Comparison of ENCODE assay signal across 28 cellular contexts in the genomic region with DNA sequence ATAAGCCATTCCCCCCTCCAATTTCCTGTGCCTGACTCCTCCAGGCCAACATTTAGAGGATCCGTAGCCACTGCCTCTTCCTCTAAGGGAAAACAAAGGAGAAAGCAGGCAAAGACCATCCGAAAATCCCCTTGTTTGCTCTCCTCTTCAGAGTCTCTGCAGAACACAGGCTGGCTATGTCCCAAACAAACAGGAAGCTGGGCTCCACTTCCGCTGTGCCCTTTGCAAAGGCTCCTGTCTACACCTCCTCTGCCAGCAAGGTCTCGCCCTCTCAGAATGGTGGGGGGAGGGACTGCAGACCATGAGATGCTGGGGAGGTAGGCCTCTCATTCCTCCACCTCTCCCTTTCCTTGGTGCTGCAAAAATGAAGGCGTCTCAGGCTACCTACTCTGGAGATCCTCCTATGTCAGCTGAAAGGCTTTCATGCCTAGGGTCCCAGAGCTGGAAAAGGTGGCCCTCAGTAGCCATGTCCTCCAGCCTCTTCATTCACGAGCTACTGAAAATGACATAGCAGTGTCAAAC.
DNase-seq lines count a peak whose midpoint lies in the region; ATAC-seq and TF ChIP-seq lines count a peak whose summit lies in the region.
"Had no signal": no experiment of that assay in that cellular context is flagged by ENCODE, and none has a peak within 500 bp of the region (broad histone marks: within the 10 kb centered on the region; RNA-seq: fewer than 3 reads in every experiment).

No MANE protein-coding gene starts in this region.

- H3K27ac ChIP-seq in GM23338 (ENCODE audit: low read depth): no peak overlapping the region
- H3K27ac ChIP-seq in CD4-positive, alpha-beta T cell (ENCODE audit: low read depth, low read length): no peak overlapping the region
- H3K27ac ChIP-seq: C4-2B, gastroesophageal sphincter, GM23248, left ventricle myocardium inferior, parathyroid adenoma, Peyer's patch, SJSA1, testis, uterus had no signal

- H3K4me3 ChIP-seq in Caco-2 (ENCODE audit: low read depth, low read length) (no peak overlapping the region), GM23338 (no peak overlapping the region)
- H3K4me3 ChIP-seq: gastroesophageal sphincter, GM23248, left ventricle myocardium inferior, Peyer's patch, SJSA1, testis, uterus had no signal

- CTCF ChIA-PET in Caco-2 (lab: Charles Lee): interaction anchor here (0.6 to 1.5 kb wide), 5 partner anchors 13 to 39 kb away, joined by 3 to 5 read pairs (median 3); no protein-coding TSS in a partner anchor
- CTCF ChIA-PET in CD4-positive, alpha-beta T cell (lab: Charles Lee): no interaction called here

- no peak overlapping the region for H3K4me3 Mint-ChIP-seq in Caco-2 (ENCODE audit: unreplicated experiment)
- no peak overlapping the region for H3K4me3 Mint-ChIP-seq in GM23338
- no peak overlapping the region for H3K4me3 Mint-ChIP-seq in CD4-positive, alpha-beta T cell
- H3K4me3 Mint-ChIP-seq: activated T-cell treated with anti-CD3 and anti-CD28 coated beads, Interleukin-2, amount 50 U/mL, for 72 hours; naive B cell had no signal

- intact Hi-C loops in Caco-2 (cut with micrococcal nuclease; ENCODE audit: unreplicated experiment): no loop called here
- intact Hi-C loops in CD4-positive, alpha-beta T cell (cut with DNase I, micrococcal nuclease): no loop called here

- H3K4me1 Mint-ChIP-seq in Caco-2 (ENCODE audit: low read depth, unreplicated experiment): peaks cover 46% of the 10 kb centered on the region
- H3K4me1 Mint-ChIP-seq in GM23338: peaks cover 58% of the 10 kb centered on the region
- no peaks in the 10 kb centered on the region for H3K4me1 Mint-ChIP-seq in CD4-positive, alpha-beta T cell (ENCODE audit: low read depth)

- H3K27ac Mint-ChIP-seq in Caco-2 (ENCODE audit: unreplicated experiment) (peak overlapping the region; percentile 11), GM23338 (no peak overlapping the region)
- no peak overlapping the region for H3K27ac Mint-ChIP-seq in CD4-positive, alpha-beta T cell
- H3K27ac Mint-ChIP-seq: activated T-cell treated with anti-CD3 and anti-CD28 coated beads, Interleukin-2, amount 50 U/mL, for 72 hours; naive B cell had no signal

- H3K36me3 Mint-ChIP-seq in Caco-2 (ENCODE audit: insufficient read depth, unreplicated experiment) (no peaks in the 10 kb centered on the region), GM23338 (ENCODE audit: low read depth) (no peaks in the 10 kb centered on the region)
- no peaks in the 10 kb centered on the region for H3K36me3 Mint-ChIP-seq in CD4-positive, alpha-beta T cell (ENCODE audit: low read depth)
- H3K36me3 Mint-ChIP-seq: naive B cell had no signal

- H3K9me2 ChIP-seq in GM23338 (ENCODE audit: insufficient read depth): no peaks in the 10 kb centered on the region

- TF ChIP-seq CTCF in Caco-2 (IDR thresholded peaks at IDR 0.05; ENCODE audit: insufficient read depth in 1 of 2, low read depth in 1 of 2, low read length in 1 of 2, severe bottlenecking in 1 of 2, unreplicated experiment in 1 of 2): no peak
- no peak for TF ChIP-seq CTCF in GM23338 (conservative IDR thresholded peaks at IDR 0.05; ENCODE audit: low read depth in 2 of 2)
- TF ChIP-seq CTCF in CD4-positive, alpha-beta T cell (IDR thresholded peaks at IDR 0.05): no peak

- no peak overlapping the region for H3K4me2 ChIP-seq in GM23338

- BruUV-seq in Caco-2 (replicated peaks; lab: Mats Ljungman, UMichigan): no TSS peak

- no peaks in the 10 kb centered on the region for H3K9me3 Mint-ChIP-seq in Caco-2 (ENCODE audit: unreplicated experiment)
- H3K9me3 Mint-ChIP-seq in GM23338: no peaks in the 10 kb centered on the region
- no peaks in the 10 kb centered on the region for H3K9me3 Mint-ChIP-seq in CD4-positive, alpha-beta T cell
- H3K9me3 Mint-ChIP-seq: activated T-cell treated with anti-CD3 and anti-CD28 coated beads, Interleukin-2, amount 50 U/mL, for 72 hours had no signal

- ATAC-seq in GM23338: no peak
- no peak for ATAC-seq in CD4-positive, alpha-beta T cell (ENCODE audit: poor library complexity)
- ATAC-seq: activated T-cell treated with anti-CD3 and anti-CD28 coated beads, Interleukin-2, amount 50 U/mL, for 72 hours; gastroesophageal sphincter; right cardiac atrium had no signal

- H3F3A ChIP-seq in GM23338 (replicated peaks; ENCODE audit: low read depth): no peaks in the 10 kb centered on the region

- H3K27me3 ChIP-seq in Caco-2 (replicated peaks; ENCODE audit: control insufficient read depth, insufficient read depth, low read length) (no peaks in the 10 kb centered on the region), GM23338 (ENCODE audit: insufficient read depth) (no peaks in the 10 kb centered on the region)
- H3K27me3 ChIP-seq in CD4-positive, alpha-beta T cell (ENCODE audit: control insufficient read depth, insufficient read depth, low read length): peaks cover 4% of the 10 kb centered on the region
- H3K27me3 ChIP-seq: Peyer's patch, SJSA1, testis, uterus had no signal

- H3K79me2 ChIP-seq in GM23338 (replicated peaks; ENCODE audit: insufficient read depth): no peaks in the 10 kb centered on the region
- H3K79me2 ChIP-seq: parathyroid adenoma had no signal

- POLR2A ChIA-PET in Caco-2 (lab: Charles Lee): interaction anchor here (0.6 kb wide), 1 partner anchor 18 kb away, joined by 8 read pairs; no protein-coding TSS in a partner anchor
- POLR2A ChIA-PET in CD4-positive, alpha-beta T cell (lab: Charles Lee): no interaction called here

- H3K4me1 ChIP-seq in Caco-2: peaks cover 24% of the 10 kb centered on the region
- peaks cover 27% of the 10 kb centered on the region for H3K4me1 ChIP-seq in GM23338 (ENCODE audit: insufficient read depth)
- H3K4me1 ChIP-seq: parathyroid adenoma, Peyer's patch, SJSA1, testis, uterus had no signal

- no peaks in the 10 kb centered on the region for H4K20me1 ChIP-seq in GM23338 (replicated peaks; ENCODE audit: insufficient read depth)

- no peaks in the 10 kb centered on the region for H3K36me3 ChIP-seq in Caco-2 (ENCODE audit: control insufficient read depth, insufficient read depth, low read length)
- H3K36me3 ChIP-seq in GM23338 (ENCODE audit: insufficient read depth): no peaks in the 10 kb centered on the region
- H3K36me3 ChIP-seq: gastroesophageal sphincter, left ventricle myocardium inferior, Peyer's patch, SJSA1, uterus had no signal

- DNase-seq in Caco-2 (no peak), GM23338 (ENCODE audit: low spot score) (no peak), RPMI8226 (peak; percentile 8), islet precursor cell (peak; percentile 43), NCI-H524 treated with DMSO at 0.1 percent for 48 hours (lab: John Stamatoyannopoulos, UW) (no peak), NCI-H748 treated with DMSO at 0.1 percent for 48 hours (lab: John Stamatoyannopoulos, UW) (no peak), AG20443 (ENCODE audit: low spot score) (no peak)
- DNase-seq in CD4-positive, alpha-beta T cell: no peak
- DNase-seq: activated CD4-positive, alpha-beta T cell treated with anti-CD3 and anti-CD28 coated beads for 48 hours; activated naive CD4-positive, alpha-beta T cell treated with Interleukin-2 at 50 U/mL for 16 hours; activated T-cell treated with anti-CD3 and anti-CD28 coated beads, Interleukin-2, amount 50 U/mL, for 72 hours; amniotic stem cell; cortex of kidney; GM23248; left ventricle myocardium inferior; naive B cell; NK-92 treated with Interleukin-12 subunit alpha and Interleukin-12 subunit beta, amount 100 ng/mL, for 24 hours; Peyer's patch; right cardiac atrium; stimulated activated CD4-positive, alpha-beta T cell treated with anti-CD3 and anti-CD28 coated beads, Interleukin-4, amount 100 ng/mL, for 24 hours; stimulated activated naive CD4-positive, alpha-beta T cell; T-helper 1 cell; testis; uterus had no signal

- H3K27me3 Mint-ChIP-seq in Caco-2 (ENCODE audit: insufficient read depth, unreplicated experiment) (no peaks in the 10 kb centered on the region), GM23338 (ENCODE audit: insufficient read depth, low read depth, poor library complexity) (peaks cover 13% of the 10 kb centered on the region)
- H3K27me3 Mint-ChIP-seq in CD4-positive, alpha-beta T cell: peaks cover 24% of the 10 kb centered on the region

- H2AFZ ChIP-seq in GM23338: peak overlapping the region; percentile 56; the same call in 1 of the 2 replicates
- H2AFZ ChIP-seq: GM23248, parathyroid adenoma had no signal

- no peaks in the 10 kb centered on the region for H3K9me3 ChIP-seq in Caco-2
- H3K9me3 ChIP-seq in CD4-positive, alpha-beta T cell (ENCODE audit: control insufficient read depth, low read length): no peaks in the 10 kb centered on the region
- H3K9me3 ChIP-seq: gastroesophageal sphincter, left ventricle myocardium inferior, Peyer's patch, SJSA1, testis, uterus had no signal

TF ChIP-seq in GM23338, 12 proteins besides CTCF, POLR2A, EP300 and RAD21:
- TF ChIP-seq ZNF114 (CRISPR knock-in tag; IDR thresholded peaks at IDR 0.05) (no peak), POLR2AphosphoS5 (IDR thresholded peaks at IDR 0.05; ENCODE audit: low read depth) (no peak), JUNB (IDR thresholded peaks at IDR 0.05; ENCODE audit: unreplicated experiment) (no peak), CREB1 (CRISPR knock-in tag; IDR thresholded peaks at IDR 0.05; ENCODE audit: low read depth) (no peak), ZNF331 (CRISPR knock-in tag; IDR thresholded peaks at IDR 0.05; ENCODE audit: low read depth) (no peak), STAT1 (IDR thresholded peaks at IDR 0.05; ENCODE audit: unreplicated experiment) (no peak), EZH2phosphoT487 (IDR thresholded peaks at IDR 0.05; ENCODE audit: unreplicated experiment) (no peak)

Comparison
In these comparisons a context has a peak if more than half of its experiments do, and no peak if none do; other contexts are left out.
1. DNase-seq: peak in RPMI8226 (single experiment) and islet precursor cell (single experiment); none in Caco-2 (0 of 2), GM23338 (single experiment), NCI-H524 treated with DMSO at 0.1 percent for 48 hours (single experiment), CD4-positive, alpha-beta T cell (0 of 10), NCI-H748 treated with DMSO at 0.1 percent for 48 hours (single experiment) and AG20443 (single experiment).